ENCODE assay signal across 19 cellular contexts in genomic region chr13:72383646-72384045, GRCh38.
"Had no signal": no experiment of that assay in that cellular context is flagged by ENCODE, and none has a peak within 500 bp of the region (broad histone marks: within the 10 kb centered on the region; RNA-seq: fewer than 3 reads in every experiment).

No MANE protein-coding gene starts in this region.

- H3K9me3 ChIP-seq: adrenal gland, gastrocnemius medialis, heart right ventricle, mucosa of descending colon, pancreas, tibial artery, uterus had no signal

- H3K27ac ChIP-seq: cardiac muscle cell, dorsolateral prefrontal cortex, gastrocnemius medialis, heart right ventricle, pancreas, tibial artery, uterus had no signal

- H3K27ac Mint-ChIP-seq: activated CD4-positive, alpha-beta memory T cell treated with anti-CD3 and anti-CD28 coated beads, Interleukin-2, amount 10 ng/mL, durations not matched to agents 7 days and 5 days; activated naive CD4-positive, alpha-beta T cell treated with anti-CD3 and anti-CD28 coated beads, Interleukin-2, amount 50 U/mL, for 24 hours; activated T-cell treated with anti-CD3 and anti-CD28 coated beads, Interleukin-2, amount 50 U/mL, for 24 hours; endodermal cell; naive thymus-derived CD8-positive, alpha-beta T cell; stimulated activated memory B cell treated with anti-CD40 and anti-IgM and Interleukin-4, amounts not matched to agents 10 μg/mL and 1 μg/mL and 100 μg/mL, for 72 hours; WTC11 had no signal

- H3K27me3 ChIP-seq: adrenal gland, cardiac muscle cell, dorsolateral prefrontal cortex, gastrocnemius medialis, heart right ventricle, pancreas, tibial artery, uterus had no signal

- H3K9me3 Mint-ChIP-seq: activated CD4-positive, alpha-beta memory T cell treated with anti-CD3 and anti-CD28 coated beads, Interleukin-2, amount 10 ng/mL, durations not matched to agents 7 days and 5 days; activated naive CD4-positive, alpha-beta T cell treated with anti-CD3 and anti-CD28 coated beads, Interleukin-2, amount 50 U/mL, for 24 hours; activated T-cell treated with anti-CD3 and anti-CD28 coated beads, Interleukin-2, amount 50 U/mL, for 24 hours; endodermal cell; WTC11 had no signal

- H3K36me3 ChIP-seq: adrenal gland, cardiac muscle cell, gastrocnemius medialis, heart right ventricle, pancreas, tibial artery, uterus had no signal

- H3K4me3 Mint-ChIP-seq: activated CD4-positive, alpha-beta memory T cell treated with anti-CD3 and anti-CD28 coated beads, Interleukin-2, amount 10 ng/mL, durations not matched to agents 7 days and 5 days; activated naive CD4-positive, alpha-beta T cell treated with anti-CD3 and anti-CD28 coated beads, Interleukin-2, amount 50 U/mL, for 24 hours; activated T-cell treated with anti-CD3 and anti-CD28 coated beads, Interleukin-2, amount 50 U/mL, for 24 hours; endodermal cell; naive thymus-derived CD8-positive, alpha-beta T cell; stimulated activated memory B cell treated with anti-CD40 and anti-IgM and Interleukin-4, amounts not matched to agents 10 μg/mL and 1 μg/mL and 100 μg/mL, for 72 hours; WTC11 had no signal

- H3K4me1 Mint-ChIP-seq: activated CD4-positive, alpha-beta memory T cell treated with anti-CD3 and anti-CD28 coated beads, Interleukin-2, amount 10 ng/mL, durations not matched to agents 7 days and 5 days; activated naive CD4-positive, alpha-beta T cell treated with anti-CD3 and anti-CD28 coated beads, Interleukin-2, amount 50 U/mL, for 24 hours; endodermal cell; naive thymus-derived CD8-positive, alpha-beta T cell; stimulated activated memory B cell treated with anti-CD40 and anti-IgM and Interleukin-4, amounts not matched to agents 10 μg/mL and 1 μg/mL and 100 μg/mL, for 72 hours had no signal

- H3K27me3 Mint-ChIP-seq: activated CD4-positive, alpha-beta memory T cell treated with anti-CD3 and anti-CD28 coated beads, Interleukin-2, amount 10 ng/mL, durations not matched to agents 7 days and 5 days; activated naive CD4-positive, alpha-beta T cell treated with anti-CD3 and anti-CD28 coated beads, Interleukin-2, amount 50 U/mL, for 24 hours; activated T-cell treated with anti-CD3 and anti-CD28 coated beads, Interleukin-2, amount 50 U/mL, for 24 hours; stimulated activated memory B cell treated with anti-CD40 and anti-IgM and Interleukin-4, amounts not matched to agents 10 μg/mL and 1 μg/mL and 100 μg/mL, for 72 hours had no signal

- DNase-seq: activated CD4-positive, alpha-beta memory T cell treated with anti-CD3 and anti-CD28 coated beads, Interleukin-2, amount 10 ng/mL, durations not matched to agents 7 days and 5 days; activated CD4-positive, alpha-beta T cell treated with anti-CD3 and anti-CD28 coated beads for 4 hours; activated T-cell treated with anti-CD3 and anti-CD28 coated beads, Interleukin-2, amount 50 U/mL, for 24 hours; dorsolateral prefrontal cortex; endodermal cell; gastrocnemius medialis; heart right ventricle; left cardiac atrium; mucosa of descending colon; naive thymus-derived CD8-positive, alpha-beta T cell; pancreas; tibial artery; uterus had no signal

- ATAC-seq: gastrocnemius medialis; heart right ventricle; left cardiac atrium; mucosa of descending colon; naive thymus-derived CD8-positive, alpha-beta T cell; stimulated activated memory B cell treated with anti-CD40 and anti-IgM and Interleukin-4, amounts not matched to agents 10 μg/mL and 1 μg/mL and 100 μg/mL, for 72 hours had no signal

- H3K36me3 Mint-ChIP-seq: activated naive CD4-positive, alpha-beta T cell treated with anti-CD3 and anti-CD28 coated beads, Interleukin-2, amount 50 U/mL, for 24 hours; naive thymus-derived CD8-positive, alpha-beta T cell; stimulated activated memory B cell treated with anti-CD40 and anti-IgM and Interleukin-4, amounts not matched to agents 10 μg/mL and 1 μg/mL and 100 μg/mL, for 72 hours; WTC11 had no signal

- H3K4me3 ChIP-seq: adrenal gland, cardiac muscle cell, dorsolateral prefrontal cortex, gastrocnemius medialis, heart right ventricle, lung, mucosa of descending colon, pancreas, tibial artery, uterus had no signal

- H3K4me1 ChIP-seq: gastrocnemius medialis, tibial artery, uterus had no signal
